In the genomic region with DNA sequence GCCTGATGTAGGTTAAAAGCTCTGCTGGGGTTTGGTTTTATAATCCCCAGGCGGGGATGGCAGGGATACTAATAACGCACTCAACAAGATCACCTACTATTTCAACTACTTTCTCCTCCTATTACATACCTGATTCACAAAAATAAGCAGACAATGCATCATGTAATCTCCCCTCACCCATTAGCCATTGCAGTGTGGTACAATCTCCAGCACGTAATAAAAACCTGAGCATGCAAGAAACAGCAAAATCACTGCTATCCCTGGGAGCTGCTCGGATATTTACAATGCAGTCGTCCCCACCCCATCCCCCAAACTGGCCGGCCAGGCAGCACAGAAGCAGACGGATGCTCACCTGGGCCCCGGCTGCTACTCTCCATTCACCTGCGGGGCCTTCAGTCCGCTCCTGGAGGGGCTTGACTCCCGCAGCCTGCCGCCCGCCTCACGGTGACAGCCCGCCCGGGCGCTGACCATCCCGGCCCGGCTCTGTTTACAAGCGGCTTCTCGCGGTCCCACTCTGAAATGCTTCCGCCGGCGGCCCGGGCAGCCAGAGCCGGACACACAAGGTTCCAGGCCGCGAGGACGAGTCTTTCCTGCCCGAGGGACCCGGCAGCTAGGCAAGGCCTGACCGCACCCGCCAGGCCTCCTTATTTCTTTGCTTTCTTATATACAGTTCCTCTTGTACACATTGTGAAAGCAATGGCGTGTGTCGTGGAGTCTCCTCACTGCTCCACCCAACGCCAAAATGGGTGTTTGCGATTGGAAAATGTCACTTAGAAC, we compare ENCODE assay signal across 1 cellular context.
TF ChIP-seq lines count a peak whose summit lies in the region.

TSS of gene PLEKHM3 (minus strand) at position 491 of the 777 bp plus-strand sequence. CDS start 23,888 bp downstream, outside the sequence.

TF ChIP-seq in K562, 482 proteins besides CTCF, POLR2A, EP300 and RAD21 (continued from another document and continues in another):
- TF ChIP-seq ARID4B (CRISPR knock-in tag; IDR thresholded peaks at IDR 0.05), result 0 out of 2 replicates have a peak, but pooled peaks have one; percentile 33
- no peak for TF ChIP-seq ZSCAN32 (CRISPR knock-in tag; IDR thresholded peaks at IDR 0.05)
- no peak for TF ChIP-seq HNRNPLL (IDR thresholded peaks at IDR 0.05; ENCODE audit: low read depth, low read length, poor library complexity, severe bottlenecking)
- TF ChIP-seq SIN3A (IDR thresholded peaks at IDR 0.05; ENCODE audit: borderline replicate concordance in 2 of 2, control insufficient read depth in 1 of 2, low read depth in 2 of 2, low read length in 2 of 2), result no peak; a peak in 1 of 4 replicates
- TF ChIP-seq LARP7 (IDR thresholded peaks at IDR 0.05), result no peak
- no peak for TF ChIP-seq ETV5 (CRISPR knock-in tag; IDR thresholded peaks at IDR 0.05; ENCODE audit: low read depth)
- TF ChIP-seq SREBF2 (CRISPR knock-in tag; IDR thresholded peaks at IDR 0.05), result no peak
- peak; percentile 98 to 99 for TF ChIP-seq FOXK2 (conservative IDR thresholded peaks at IDR 0.05 in 1 of 2, IDR thresholded peaks at IDR 0.05 in 1 of 2; ENCODE audit: low read depth in 2 of 2)
- no peak for TF ChIP-seq MTA1 (IDR thresholded peaks at IDR 0.05; ENCODE audit: borderline replicate concordance)
- TF ChIP-seq PHTF2 (CRISPR knock-in tag; IDR thresholded peaks at IDR 0.05), result no peak
- peak; percentile 39 to 77 for TF ChIP-seq MAZ (CRISPR knock-in tag; conservative IDR thresholded peaks at IDR 0.05 in 1 of 2, IDR thresholded peaks at IDR 0.05 in 1 of 2)
- no peak for TF ChIP-seq KAT8 (IDR thresholded peaks at IDR 0.05; ENCODE audit: low read depth)
- TF ChIP-seq, protein P1, sequence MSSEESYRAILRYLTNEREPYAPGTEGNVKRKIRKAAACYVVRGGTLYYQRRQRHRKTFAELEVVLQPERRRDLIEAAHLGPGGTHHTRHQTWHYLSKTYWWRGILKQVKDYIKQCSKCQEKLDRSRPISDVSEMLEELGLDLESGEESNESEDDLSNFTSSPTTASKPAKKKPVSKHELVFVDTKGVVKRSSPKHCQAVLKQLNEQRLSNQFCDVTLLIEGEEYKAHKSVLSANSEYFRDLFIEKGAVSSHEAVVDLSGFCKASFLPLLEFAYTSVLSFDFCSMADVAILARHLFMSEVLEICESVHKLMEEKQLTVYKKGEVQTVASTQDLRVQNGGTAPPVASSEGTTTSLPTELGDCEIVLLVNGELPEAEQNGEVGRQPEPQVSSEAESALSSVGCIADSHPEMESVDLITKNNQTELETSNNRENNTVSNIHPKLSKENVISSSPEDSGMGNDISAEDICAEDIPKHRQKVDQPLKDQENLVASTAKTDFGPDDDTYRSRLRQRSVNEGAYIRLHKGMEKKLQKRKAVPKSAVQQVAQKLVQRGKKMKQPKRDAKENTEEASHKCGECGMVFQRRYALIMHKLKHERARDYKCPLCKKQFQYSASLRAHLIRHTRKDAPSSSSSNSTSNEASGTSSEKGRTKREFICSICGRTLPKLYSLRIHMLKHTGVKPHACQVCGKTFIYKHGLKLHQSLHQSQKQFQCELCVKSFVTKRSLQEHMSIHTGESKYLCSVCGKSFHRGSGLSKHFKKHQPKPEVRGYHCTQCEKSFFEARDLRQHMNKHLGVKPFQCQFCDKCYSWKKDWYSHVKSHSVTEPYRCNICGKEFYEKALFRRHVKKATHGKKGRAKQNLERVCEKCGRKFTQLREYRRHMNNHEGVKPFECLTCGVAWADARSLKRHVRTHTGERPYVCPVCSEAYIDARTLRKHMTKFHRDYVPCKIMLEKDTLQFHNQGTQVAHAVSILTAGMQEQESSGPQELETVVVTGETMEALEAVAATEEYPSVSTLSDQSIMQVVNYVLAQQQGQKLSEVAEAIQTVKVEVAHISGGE (CRISPR knock-in tag; IDR thresholded peaks at IDR 0.05), result peak; percentile 95 to 100 (median 99)
- 0 out of 2 replicates have a peak, but pooled peaks have one; percentile 36 for TF ChIP-seq RNF2 (IDR thresholded peaks at IDR 0.05)
- peak; percentile 60; the same call in 1 of the 2 replicates for TF ChIP-seq NFRKB (IDR thresholded peaks at IDR 0.05; ENCODE audit: low read depth)
- no peak for TF ChIP-seq PCBP1 (IDR thresholded peaks at IDR 0.05; ENCODE audit: low read depth, low read length, poor library complexity, severe bottlenecking)
- no peak for TF ChIP-seq NUFIP1 (IDR thresholded peaks at IDR 0.05; ENCODE audit: partially characterized antibody)
- TF ChIP-seq MTA3 (IDR thresholded peaks at IDR 0.05; ENCODE audit: borderline replicate concordance), result peak; percentile 72
- TF ChIP-seq ZNF551 (CRISPR knock-in tag; IDR thresholded peaks at IDR 0.05), result no peak
- TF ChIP-seq, protein P2, sequence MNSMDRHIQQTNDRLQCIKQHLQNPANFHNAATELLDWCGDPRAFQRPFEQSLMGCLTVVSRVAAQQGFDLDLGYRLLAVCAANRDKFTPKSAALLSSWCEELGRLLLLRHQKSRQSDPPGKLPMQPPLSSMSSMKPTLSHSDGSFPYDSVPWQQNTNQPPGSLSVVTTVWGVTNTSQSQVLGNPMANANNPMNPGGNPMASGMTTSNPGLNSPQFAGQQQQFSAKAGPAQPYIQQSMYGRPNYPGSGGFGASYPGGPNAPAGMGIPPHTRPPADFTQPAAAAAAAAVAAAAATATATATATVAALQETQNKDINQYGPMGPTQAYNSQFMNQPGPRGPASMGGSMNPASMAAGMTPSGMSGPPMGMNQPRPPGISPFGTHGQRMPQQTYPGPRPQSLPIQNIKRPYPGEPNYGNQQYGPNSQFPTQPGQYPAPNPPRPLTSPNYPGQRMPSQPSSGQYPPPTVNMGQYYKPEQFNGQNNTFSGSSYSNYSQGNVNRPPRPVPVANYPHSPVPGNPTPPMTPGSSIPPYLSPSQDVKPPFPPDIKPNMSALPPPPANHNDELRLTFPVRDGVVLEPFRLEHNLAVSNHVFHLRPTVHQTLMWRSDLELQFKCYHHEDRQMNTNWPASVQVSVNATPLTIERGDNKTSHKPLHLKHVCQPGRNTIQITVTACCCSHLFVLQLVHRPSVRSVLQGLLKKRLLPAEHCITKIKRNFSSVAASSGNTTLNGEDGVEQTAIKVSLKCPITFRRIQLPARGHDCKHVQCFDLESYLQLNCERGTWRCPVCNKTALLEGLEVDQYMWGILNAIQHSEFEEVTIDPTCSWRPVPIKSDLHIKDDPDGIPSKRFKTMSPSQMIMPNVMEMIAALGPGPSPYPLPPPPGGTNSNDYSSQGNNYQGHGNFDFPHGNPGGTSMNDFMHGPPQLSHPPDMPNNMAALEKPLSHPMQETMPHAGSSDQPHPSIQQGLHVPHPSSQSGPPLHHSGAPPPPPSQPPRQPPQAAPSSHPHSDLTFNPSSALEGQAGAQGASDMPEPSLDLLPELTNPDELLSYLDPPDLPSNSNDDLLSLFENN (IDR thresholded peaks at IDR 0.05; ENCODE audit: low read depth in 2 of 2, low read length in 2 of 2), result peak in 1 of 2 experiments; percentile 46; a peak in 1 of 4 replicates
- no peak for TF ChIP-seq ELF2 (CRISPR knock-in tag; IDR thresholded peaks at IDR 0.05)
- peak; percentile 24; the same call in 1 of the 2 replicates for TF ChIP-seq FOXP1 (CRISPR knock-in tag; IDR thresholded peaks at IDR 0.05)
- no peak for TF ChIP-seq RFX5 (IDR thresholded peaks at IDR 0.05; ENCODE audit: low read depth, low read length)
- peak; percentile 32; the same call in 1 of the 2 replicates for TF ChIP-seq ESRRA (IDR thresholded peaks at IDR 0.05; ENCODE audit: borderline replicate concordance, low read depth)
- TF ChIP-seq, protein P3, sequence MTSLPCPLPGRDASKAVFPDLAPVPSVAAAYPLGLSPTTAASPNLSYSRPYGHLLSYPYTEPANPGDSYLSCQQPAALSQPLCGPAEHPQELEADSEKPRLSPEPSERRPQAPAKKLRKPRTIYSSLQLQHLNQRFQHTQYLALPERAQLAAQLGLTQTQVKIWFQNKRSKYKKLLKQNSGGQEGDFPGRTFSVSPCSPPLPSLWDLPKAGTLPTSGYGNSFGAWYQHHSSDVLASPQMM (CRISPR knock-in tag; IDR thresholded peaks at IDR 0.05), result no peak
- TF ChIP-seq PTRF (tag; IDR thresholded peaks at IDR 0.05), result no peak
- TF ChIP-seq, protein P4, sequence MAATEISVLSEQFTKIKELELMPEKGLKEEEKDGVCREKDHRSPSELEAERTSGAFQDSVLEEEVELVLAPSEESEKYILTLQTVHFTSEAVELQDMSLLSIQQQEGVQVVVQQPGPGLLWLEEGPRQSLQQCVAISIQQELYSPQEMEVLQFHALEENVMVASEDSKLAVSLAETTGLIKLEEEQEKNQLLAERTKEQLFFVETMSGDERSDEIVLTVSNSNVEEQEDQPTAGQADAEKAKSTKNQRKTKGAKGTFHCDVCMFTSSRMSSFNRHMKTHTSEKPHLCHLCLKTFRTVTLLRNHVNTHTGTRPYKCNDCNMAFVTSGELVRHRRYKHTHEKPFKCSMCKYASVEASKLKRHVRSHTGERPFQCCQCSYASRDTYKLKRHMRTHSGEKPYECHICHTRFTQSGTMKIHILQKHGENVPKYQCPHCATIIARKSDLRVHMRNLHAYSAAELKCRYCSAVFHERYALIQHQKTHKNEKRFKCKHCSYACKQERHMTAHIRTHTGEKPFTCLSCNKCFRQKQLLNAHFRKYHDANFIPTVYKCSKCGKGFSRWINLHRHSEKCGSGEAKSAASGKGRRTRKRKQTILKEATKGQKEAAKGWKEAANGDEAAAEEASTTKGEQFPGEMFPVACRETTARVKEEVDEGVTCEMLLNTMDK (IDR thresholded peaks at IDR 0.05; ENCODE audit: borderline replicate concordance, insufficient read depth, low read depth, low read length, poor library complexity, severe bottlenecking), result no peak
- TF ChIP-seq TRIM28 (IDR thresholded peaks at IDR 0.05), result no peak
- TF ChIP-seq PPARD (CRISPR knock-in tag; IDR thresholded peaks at IDR 0.05), result no peak
- TF ChIP-seq ZEB2 (IDR thresholded peaks at IDR 0.05), result peak; percentile 93
- no peak for TF ChIP-seq ELK3 (CRISPR knock-in tag; IDR thresholded peaks at IDR 0.05)
- TF ChIP-seq, protein P5, sequence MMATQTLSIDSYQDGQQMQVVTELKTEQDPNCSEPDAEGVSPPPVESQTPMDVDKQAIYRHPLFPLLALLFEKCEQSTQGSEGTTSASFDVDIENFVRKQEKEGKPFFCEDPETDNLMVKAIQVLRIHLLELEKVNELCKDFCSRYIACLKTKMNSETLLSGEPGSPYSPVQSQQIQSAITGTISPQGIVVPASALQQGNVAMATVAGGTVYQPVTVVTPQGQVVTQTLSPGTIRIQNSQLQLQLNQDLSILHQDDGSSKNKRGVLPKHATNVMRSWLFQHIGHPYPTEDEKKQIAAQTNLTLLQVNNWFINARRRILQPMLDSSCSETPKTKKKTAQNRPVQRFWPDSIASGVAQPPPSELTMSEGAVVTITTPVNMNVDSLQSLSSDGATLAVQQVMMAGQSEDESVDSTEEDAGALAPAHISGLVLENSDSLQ (IDR thresholded peaks at IDR 0.05), result peak; percentile 38
- no peak for TF ChIP-seq ARHGAP35 (IDR thresholded peaks at IDR 0.05; ENCODE audit: partially characterized antibody)
- no peak for TF ChIP-seq MAFK (IDR thresholded peaks at IDR 0.05; ENCODE audit: low read length)
- TF ChIP-seq E2F3 (CRISPR knock-in tag; IDR thresholded peaks at IDR 0.05), result no peak
- TF ChIP-seq NFE2L1 (tag; IDR thresholded peaks at IDR 0.05; ENCODE audit: borderline replicate concordance, low read depth), result no peak
- no peak for TF ChIP-seq TSC22D4 (tag; IDR thresholded peaks at IDR 0.05)
- TF ChIP-seq SLC30A9 (CRISPR knock-in tag; IDR thresholded peaks at IDR 0.05), result no peak
- TF ChIP-seq CXXC5 (CRISPR knock-in tag; IDR thresholded peaks at IDR 0.05), result peak; percentile 79; the same call in 1 of the 2 replicates
- peak; percentile 82; the same call in 1 of the 2 replicates for TF ChIP-seq PHF21A (IDR thresholded peaks at IDR 0.05; ENCODE audit: borderline replicate concordance, low read depth)
- TF ChIP-seq CREB3 (tag; conservative IDR thresholded peaks at IDR 0.05; ENCODE audit: low read depth), result no peak
- TF ChIP-seq SNIP1 (IDR thresholded peaks at IDR 0.05; ENCODE audit: low read depth), result no peak
- TF ChIP-seq GATA2 (CRISPR knock-in tag; IDR thresholded peaks at IDR 0.05), result no peak
- peak; percentile 53 for TF ChIP-seq NCOR1 (IDR thresholded peaks at IDR 0.05)
- 0 out of 2 replicates have a peak, but pooled peaks have one; percentile 21 for TF ChIP-seq NR2C1 (IDR thresholded peaks at IDR 0.05)
- TF ChIP-seq NR2C1 (tag; IDR thresholded peaks at IDR 0.05), result peak; percentile 54; the same call in 1 of the 2 replicates
